ENCODE assay signal across 1 cellular context in the genomic region with DNA sequence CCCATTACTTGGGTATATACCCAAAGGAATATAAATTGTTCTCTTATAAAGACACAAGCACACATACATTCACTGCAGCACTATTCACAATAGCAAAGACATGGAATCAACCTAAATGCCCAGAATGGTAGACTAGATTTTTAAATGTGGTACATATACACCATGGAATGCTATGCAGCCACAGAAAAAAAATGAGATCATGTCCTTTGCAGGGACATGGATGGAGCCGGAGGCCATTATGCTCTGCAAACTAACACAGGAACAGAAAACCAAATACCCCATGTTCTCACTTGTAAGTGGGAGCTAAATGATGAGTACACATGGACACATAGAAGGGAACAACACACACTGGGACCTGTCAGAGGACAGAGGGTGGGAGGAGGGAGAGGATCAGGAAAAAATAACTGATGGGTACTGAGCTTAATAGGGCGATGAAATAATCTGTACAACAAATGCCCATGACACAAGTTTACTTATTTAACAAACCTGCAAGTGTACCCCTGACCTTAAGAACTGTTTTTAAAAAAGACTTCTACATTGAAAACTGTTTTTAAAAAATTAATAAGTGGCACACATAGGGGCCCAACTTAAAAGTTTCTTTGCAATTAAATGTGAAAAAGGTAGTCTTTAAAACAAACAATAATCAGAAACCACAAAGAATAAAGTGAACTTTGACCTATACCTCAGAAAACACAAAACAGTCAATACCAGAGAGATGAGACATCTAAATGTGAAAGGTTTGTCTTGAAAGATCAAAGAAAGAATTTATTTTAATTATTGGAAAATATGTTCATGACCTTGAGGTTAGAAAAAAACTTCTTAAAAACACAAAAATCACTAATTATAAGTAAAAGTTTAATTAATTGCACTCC.
TF ChIP-seq lines count a peak whose summit lies in the region.

No MANE protein-coding gene starts in this region.

TF ChIP-seq in HepG2, 621 proteins besides CTCF, POLR2A, EP300 and RAD21 (continued from another document):
- TF ChIP-seq, protein P1, sequence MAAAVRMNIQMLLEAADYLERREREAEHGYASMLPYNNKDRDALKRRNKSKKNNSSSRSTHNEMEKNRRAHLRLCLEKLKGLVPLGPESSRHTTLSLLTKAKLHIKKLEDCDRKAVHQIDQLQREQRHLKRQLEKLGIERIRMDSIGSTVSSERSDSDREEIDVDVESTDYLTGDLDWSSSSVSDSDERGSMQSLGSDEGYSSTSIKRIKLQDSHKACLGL (CRISPR knock-in tag; IDR thresholded peaks at IDR 0.05), result no peak
- TF ChIP-seq SKI (IDR thresholded peaks at IDR 0.05; ENCODE audit: partially characterized antibody) (no peak), NR2F6 (IDR thresholded peaks at IDR 0.05) (peak; percentile 26; the same call in 1 of the 2 replicates), NR2F6 (CRISPR knock-in tag; IDR thresholded peaks at IDR 0.05) (no peak; the same call in 1 of the 2 replicates), FOSL1 (CRISPR knock-in tag; IDR thresholded peaks at IDR 0.05; ENCODE audit: borderline replicate concordance) (no peak), ZNF234 (CRISPR knock-in tag; conservative IDR thresholded peaks at IDR 0.05) (no peak), SIX4 (CRISPR knock-in tag; IDR thresholded peaks at IDR 0.05) (no peak), FOXP1 (IDR thresholded peaks at IDR 0.05) (no peak), FOXP1 (CRISPR knock-in tag; IDR thresholded peaks at IDR 0.05) (no peak; the same call in 1 of the 2 replicates), NCOA2 (CRISPR knock-in tag; IDR thresholded peaks at IDR 0.05) (peak; percentile 28; the same call in 1 of the 2 replicates), SSRP1 (CRISPR knock-in tag; IDR thresholded peaks at IDR 0.05) (no peak), CBX5 (CRISPR knock-in tag; IDR thresholded peaks at IDR 0.05; ENCODE audit: borderline replicate concordance) (no peak), ARID2 (CRISPR knock-in tag; IDR thresholded peaks at IDR 0.05; ENCODE audit: borderline replicate concordance) (no peak), THAP11 (CRISPR knock-in tag; IDR thresholded peaks at IDR 0.05) (no peak), ZSCAN31 (CRISPR knock-in tag; IDR thresholded peaks at IDR 0.05; ENCODE audit: low read depth) (no peak), NR2F1 (CRISPR knock-in tag; IDR thresholded peaks at IDR 0.05) (peak in 1 of 2 experiments; percentile 47; a peak in 1 of 4 replicates), RXRB (CRISPR knock-in tag; IDR thresholded peaks at IDR 0.05; ENCODE audit: borderline replicate concordance) (no peak), ZNF558 (CRISPR knock-in tag; IDR thresholded peaks at IDR 0.05; ENCODE audit: borderline replicate concordance) (no peak), ZNF350 (CRISPR knock-in tag; IDR thresholded peaks at IDR 0.05; ENCODE audit: borderline replicate concordance, low read depth) (no peak), NCOR1 (IDR thresholded peaks at IDR 0.05; ENCODE audit: borderline replicate concordance, low read length) (peak; percentile 78), PTBP1 (IDR thresholded peaks at IDR 0.05; ENCODE audit: low read depth, low read length, poor library complexity, severe bottlenecking) (no peak), ZNF782 (CRISPR knock-in tag; IDR thresholded peaks at IDR 0.05; ENCODE audit: borderline replicate concordance) (no peak), ZNF224 (CRISPR knock-in tag; IDR thresholded peaks at IDR 0.05) (no peak)
- TF ChIP-seq, protein P2, sequence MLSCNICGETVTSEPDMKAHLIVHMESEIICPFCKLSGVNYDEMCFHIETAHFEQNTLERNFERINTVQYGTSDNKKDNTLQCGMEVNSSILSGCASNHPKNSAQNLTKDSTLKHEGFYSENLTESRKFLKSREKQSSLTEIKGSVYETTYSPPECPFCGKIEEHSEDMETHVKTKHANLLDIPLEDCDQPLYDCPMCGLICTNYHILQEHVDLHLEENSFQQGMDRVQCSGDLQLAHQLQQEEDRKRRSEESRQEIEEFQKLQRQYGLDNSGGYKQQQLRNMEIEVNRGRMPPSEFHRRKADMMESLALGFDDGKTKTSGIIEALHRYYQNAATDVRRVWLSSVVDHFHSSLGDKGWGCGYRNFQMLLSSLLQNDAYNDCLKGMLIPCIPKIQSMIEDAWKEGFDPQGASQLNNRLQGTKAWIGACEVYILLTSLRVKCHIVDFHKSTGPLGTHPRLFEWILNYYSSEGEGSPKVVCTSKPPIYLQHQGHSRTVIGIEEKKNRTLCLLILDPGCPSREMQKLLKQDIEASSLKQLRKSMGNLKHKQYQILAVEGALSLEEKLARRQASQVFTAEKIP (CRISPR knock-in tag; IDR thresholded peaks at IDR 0.05; ENCODE audit: borderline replicate concordance), result no peak
- TF ChIP-seq, protein P3, sequence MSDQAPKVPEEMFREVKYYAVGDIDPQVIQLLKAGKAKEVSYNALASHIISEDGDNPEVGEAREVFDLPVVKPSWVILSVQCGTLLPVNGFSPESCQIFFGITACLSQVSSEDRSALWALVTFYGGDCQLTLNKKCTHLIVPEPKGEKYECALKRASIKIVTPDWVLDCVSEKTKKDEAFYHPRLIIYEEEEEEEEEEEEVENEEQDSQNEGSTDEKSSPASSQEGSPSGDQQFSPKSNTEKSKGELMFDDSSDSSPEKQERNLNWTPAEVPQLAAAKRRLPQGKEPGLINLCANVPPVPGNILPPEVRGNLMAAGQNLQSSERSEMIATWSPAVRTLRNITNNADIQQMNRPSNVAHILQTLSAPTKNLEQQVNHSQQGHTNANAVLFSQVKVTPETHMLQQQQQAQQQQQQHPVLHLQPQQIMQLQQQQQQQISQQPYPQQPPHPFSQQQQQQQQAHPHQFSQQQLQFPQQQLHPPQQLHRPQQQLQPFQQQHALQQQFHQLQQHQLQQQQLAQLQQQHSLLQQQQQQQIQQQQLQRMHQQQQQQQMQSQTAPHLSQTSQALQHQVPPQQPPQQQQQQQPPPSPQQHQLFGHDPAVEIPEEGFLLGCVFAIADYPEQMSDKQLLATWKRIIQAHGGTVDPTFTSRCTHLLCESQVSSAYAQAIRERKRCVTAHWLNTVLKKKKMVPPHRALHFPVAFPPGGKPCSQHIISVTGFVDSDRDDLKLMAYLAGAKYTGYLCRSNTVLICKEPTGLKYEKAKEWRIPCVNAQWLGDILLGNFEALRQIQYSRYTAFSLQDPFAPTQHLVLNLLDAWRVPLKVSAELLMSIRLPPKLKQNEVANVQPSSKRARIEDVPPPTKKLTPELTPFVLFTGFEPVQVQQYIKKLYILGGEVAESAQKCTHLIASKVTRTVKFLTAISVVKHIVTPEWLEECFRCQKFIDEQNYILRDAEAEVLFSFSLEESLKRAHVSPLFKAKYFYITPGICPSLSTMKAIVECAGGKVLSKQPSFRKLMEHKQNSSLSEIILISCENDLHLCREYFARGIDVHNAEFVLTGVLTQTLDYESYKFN (CRISPR knock-in tag; conservative IDR thresholded peaks at IDR 0.05), result peak; percentile 36; the same call in 1 of the 2 replicates
- TF ChIP-seq, protein P4, sequence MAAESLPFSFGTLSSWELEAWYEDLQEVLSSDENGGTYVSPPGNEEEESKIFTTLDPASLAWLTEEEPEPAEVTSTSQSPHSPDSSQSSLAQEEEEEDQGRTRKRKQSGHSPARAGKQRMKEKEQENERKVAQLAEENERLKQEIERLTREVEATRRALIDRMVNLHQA (CRISPR knock-in tag; IDR thresholded peaks at IDR 0.05), result no peak
- TF ChIP-seq, protein P5, sequence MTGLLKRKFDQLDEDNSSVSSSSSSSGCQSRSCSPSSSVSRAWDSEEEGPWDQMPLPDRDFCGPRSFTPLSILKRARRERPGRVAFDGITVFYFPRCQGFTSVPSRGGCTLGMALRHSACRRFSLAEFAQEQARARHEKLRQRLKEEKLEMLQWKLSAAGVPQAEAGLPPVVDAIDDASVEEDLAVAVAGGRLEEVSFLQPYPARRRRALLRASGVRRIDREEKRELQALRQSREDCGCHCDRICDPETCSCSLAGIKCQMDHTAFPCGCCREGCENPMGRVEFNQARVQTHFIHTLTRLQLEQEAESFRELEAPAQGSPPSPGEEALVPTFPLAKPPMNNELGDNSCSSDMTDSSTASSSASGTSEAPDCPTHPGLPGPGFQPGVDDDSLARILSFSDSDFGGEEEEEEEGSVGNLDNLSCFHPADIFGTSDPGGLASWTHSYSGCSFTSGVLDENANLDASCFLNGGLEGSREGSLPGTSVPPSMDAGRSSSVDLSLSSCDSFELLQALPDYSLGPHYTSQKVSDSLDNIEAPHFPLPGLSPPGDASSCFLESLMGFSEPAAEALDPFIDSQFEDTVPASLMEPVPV (CRISPR knock-in tag; IDR thresholded peaks at IDR 0.05), result no peak
- TF ChIP-seq, protein P6, sequence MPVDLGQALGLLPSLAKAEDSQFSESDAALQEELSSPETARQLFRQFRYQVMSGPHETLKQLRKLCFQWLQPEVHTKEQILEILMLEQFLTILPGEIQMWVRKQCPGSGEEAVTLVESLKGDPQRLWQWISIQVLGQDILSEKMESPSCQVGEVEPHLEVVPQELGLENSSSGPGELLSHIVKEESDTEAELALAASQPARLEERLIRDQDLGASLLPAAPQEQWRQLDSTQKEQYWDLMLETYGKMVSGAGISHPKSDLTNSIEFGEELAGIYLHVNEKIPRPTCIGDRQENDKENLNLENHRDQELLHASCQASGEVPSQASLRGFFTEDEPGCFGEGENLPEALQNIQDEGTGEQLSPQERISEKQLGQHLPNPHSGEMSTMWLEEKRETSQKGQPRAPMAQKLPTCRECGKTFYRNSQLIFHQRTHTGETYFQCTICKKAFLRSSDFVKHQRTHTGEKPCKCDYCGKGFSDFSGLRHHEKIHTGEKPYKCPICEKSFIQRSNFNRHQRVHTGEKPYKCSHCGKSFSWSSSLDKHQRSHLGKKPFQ (CRISPR knock-in tag; IDR thresholded peaks at IDR 0.05; ENCODE audit: insufficient replicate concordance), result no peak
- TF ChIP-seq, protein P7, sequence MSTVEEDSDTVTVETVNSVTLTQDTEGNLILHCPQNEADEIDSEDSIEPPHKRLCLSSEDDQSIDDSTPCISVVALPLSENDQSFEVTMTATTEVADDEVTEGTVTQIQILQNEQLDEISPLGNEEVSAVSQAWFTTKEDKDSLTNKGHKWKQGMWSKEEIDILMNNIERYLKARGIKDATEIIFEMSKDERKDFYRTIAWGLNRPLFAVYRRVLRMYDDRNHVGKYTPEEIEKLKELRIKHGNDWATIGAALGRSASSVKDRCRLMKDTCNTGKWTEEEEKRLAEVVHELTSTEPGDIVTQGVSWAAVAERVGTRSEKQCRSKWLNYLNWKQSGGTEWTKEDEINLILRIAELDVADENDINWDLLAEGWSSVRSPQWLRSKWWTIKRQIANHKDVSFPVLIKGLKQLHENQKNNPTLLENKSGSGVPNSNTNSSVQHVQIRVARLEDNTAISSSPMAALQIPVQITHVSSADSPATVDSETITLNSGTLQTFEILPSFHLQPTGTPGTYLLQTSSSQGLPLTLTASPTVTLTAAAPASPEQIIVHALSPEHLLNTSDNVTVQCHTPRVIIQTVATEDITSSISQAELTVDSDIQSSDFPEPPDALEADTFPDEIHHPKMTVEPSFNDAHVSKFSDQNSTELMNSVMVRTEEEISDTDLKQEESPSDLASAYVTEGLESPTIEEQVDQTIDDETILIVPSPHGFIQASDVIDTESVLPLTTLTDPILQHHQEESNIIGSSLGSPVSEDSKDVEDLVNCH (CRISPR knock-in tag; IDR thresholded peaks at IDR 0.05), result no peak
- TF ChIP-seq, protein P8, sequence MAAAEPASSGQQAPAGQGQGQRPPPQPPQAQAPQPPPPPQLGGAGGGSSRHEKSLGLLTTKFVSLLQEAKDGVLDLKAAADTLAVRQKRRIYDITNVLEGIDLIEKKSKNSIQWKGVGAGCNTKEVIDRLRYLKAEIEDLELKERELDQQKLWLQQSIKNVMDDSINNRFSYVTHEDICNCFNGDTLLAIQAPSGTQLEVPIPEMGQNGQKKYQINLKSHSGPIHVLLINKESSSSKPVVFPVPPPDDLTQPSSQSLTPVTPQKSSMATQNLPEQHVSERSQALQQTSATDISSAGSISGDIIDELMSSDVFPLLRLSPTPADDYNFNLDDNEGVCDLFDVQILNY (CRISPR knock-in tag; conservative IDR thresholded peaks at IDR 0.05), result no peak
- TF ChIP-seq, protein P9, sequence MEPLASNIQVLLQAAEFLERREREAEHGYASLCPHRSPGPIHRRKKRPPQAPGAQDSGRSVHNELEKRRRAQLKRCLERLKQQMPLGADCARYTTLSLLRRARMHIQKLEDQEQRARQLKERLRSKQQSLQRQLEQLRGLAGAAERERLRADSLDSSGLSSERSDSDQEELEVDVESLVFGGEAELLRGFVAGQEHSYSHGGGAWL (CRISPR knock-in tag; IDR thresholded peaks at IDR 0.05), result no peak
